25 cellular contexts compared by ENCODE assay signal in the genomic region with DNA sequence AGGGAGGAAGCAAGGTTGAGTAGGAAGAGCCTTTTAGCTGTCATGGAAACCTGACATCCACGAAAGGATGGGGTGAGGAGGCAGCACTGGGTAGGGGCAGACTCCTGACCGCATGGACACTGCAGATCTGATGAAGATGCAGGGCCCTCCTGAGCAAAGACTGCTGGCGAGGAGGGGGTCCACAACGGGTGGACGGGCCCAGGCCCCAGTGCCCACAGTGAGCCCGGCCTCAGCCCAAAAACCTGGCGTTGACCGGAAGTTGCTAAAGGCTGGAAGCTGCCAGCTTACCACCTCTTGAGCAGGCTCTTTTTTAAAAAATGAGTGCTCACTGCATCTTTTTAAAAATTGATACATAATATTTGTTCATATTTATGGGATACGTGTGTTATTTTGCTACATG.
"Had no signal": no experiment of that assay in that cellular context is flagged by ENCODE, and none has a peak within 500 bp of the region (broad histone marks: within the 10 kb centered on the region; RNA-seq: fewer than 3 reads in every experiment).

No MANE protein-coding gene starts in this region.

- H3K36me3 ChIP-seq: neural progenitor cell, ovary, right lobe of liver, sigmoid colon, suprapubic skin, tibial artery, transverse colon, upper lobe of right lung, uterus had no signal

- H3K4me3 ChIP-seq: neural progenitor cell, ovary, psoas muscle, right lobe of liver, sigmoid colon, suprapubic skin, testis, tibial artery, transverse colon, upper lobe of right lung, uterus had no signal

- H3K27me3 ChIP-seq: neural progenitor cell, ovary, right lobe of liver, sigmoid colon, testis, transverse colon, upper lobe of right lung, uterus had no signal

- H3K27ac ChIP-seq: neural progenitor cell, ovary, parathyroid adenoma, psoas muscle, right lobe of liver, sigmoid colon, suprapubic skin, testis, tibial artery, transverse colon, upper lobe of right lung, uterus had no signal

- DNase-seq: natural killer cell; occipital lobe; ovary; posterior cingulate gyrus; psoas muscle; right cardiac atrium; right lobe of liver; sigmoid colon; small intestine; stimulated activated CD4-positive, alpha-beta T cell treated with anti-CD3 and anti-CD28 coated beads, Interleukin-15, amount 100 ng/mL, for 24 hours; stimulated activated CD4-positive, alpha-beta T cell treated with anti-CD3 and anti-CD28 coated beads, Interleukin-2, amount 100 ng/mL, for 24 hours; stimulated activated CD4-positive, alpha-beta T cell treated with anti-CD3 and anti-CD28 coated beads, Interleukin-2, amount 100 ng/mL, for 48 hours; stimulated activated CD4-positive, alpha-beta T cell treated with anti-CD3 and anti-CD28 coated beads, Interleukin-4, amount 100 ng/mL, for 24 hours; stimulated activated naive CD4-positive, alpha-beta T cell; stimulated activated naive CD8-positive, alpha-beta T cell treated with anti-CD3 and anti-CD28 coated beads, Interleukin-15, amount 100 ng/mL, for 72 hours; stimulated activated naive CD8-positive, alpha-beta T cell treated with anti-CD3 and anti-CD28 coated beads, Interleukin-15, Interleukin-2, amounts not matched to agents 100 U/mL and 50 U/mL, for 24 hours; substantia nigra; testis; tibial artery; transverse colon; upper lobe of right lung; uterus had no signal
